1 cellular context compared by ENCODE assay signal in the genomic region with DNA sequence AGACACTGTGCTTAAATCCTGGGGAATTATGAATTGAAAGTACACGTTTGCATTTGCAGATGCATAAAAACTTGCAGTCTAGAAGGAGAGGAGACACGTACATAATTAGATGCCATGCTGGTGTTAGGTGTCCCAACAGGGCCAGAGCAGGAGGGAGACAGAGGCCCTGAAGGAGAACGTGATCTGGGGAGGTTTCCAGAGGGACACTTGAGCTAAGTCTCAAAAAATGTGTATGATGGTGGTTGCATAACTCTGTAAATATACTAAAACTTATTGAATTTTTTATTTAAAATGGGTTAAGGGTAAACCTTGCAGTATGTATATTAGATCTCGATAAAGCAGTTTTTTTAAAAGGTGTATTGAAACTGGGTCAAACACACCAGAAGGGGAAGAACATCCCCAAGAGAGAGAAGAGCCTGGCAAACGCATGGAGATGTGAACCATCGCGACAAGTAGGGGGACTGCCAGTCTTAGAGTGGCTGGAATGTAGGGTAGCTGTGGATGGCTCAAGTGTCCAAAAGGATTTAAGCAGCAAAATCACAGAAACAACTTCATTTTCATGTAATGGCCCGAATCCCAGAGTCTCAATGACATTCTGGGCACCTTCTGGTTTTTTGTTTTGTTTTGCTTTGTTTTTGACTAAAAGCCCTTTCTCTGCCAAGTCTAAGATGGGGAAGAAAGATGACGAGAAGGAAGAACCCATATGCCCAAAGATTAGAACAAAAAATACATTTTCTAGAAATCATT.
TF ChIP-seq lines count a peak whose summit lies in the region.

No MANE protein-coding gene starts in this region.

TF ChIP-seq in endothelial cell of umbilical vein, 7 proteins besides CTCF, POLR2A, EP300 and RAD21 (continued from another document):
- TF ChIP-seq JUN (IDR thresholded peaks at IDR 0.05; ENCODE audit: borderline replicate concordance, insufficient read depth, insufficient read length, low read depth) (no peak), MYC (IDR thresholded peaks at IDR 0.05; ENCODE audit: low read depth, low read length) (no peak), GATA2 (IDR thresholded peaks at IDR 0.05; ENCODE audit: insufficient read depth, insufficient read length, low read depth, low read length) (no peak), POLR2AphosphoS5 (IDR thresholded peaks at IDR 0.05; ENCODE audit: insufficient read depth, low read depth, low read length) (no peak), FOS (IDR thresholded peaks at IDR 0.05; ENCODE audit: borderline replicate concordance, insufficient read depth, low read length) (no peak)
- TF ChIP-seq, protein P1, sequence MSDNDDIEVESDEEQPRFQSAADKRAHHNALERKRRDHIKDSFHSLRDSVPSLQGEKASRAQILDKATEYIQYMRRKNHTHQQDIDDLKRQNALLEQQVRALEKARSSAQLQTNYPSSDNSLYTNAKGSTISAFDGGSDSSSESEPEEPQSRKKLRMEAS (IDR thresholded peaks at IDR 0.05; ENCODE audit: insufficient read depth, insufficient read length), result no peak
